1 cellular context compared by ENCODE assay signal in genomic region chr5:122702524-122702875, GRCh38.
TF ChIP-seq lines count a peak whose summit lies in the region.

No MANE protein-coding gene starts in this region.

TF ChIP-seq in GM12878, 131 proteins besides CTCF, POLR2A, EP300 and RAD21 (continued from another document):
- no peak for TF ChIP-seq PRDM15 (CRISPR knock-in tag; IDR thresholded peaks at IDR 0.05)
